In the genomic region with DNA sequence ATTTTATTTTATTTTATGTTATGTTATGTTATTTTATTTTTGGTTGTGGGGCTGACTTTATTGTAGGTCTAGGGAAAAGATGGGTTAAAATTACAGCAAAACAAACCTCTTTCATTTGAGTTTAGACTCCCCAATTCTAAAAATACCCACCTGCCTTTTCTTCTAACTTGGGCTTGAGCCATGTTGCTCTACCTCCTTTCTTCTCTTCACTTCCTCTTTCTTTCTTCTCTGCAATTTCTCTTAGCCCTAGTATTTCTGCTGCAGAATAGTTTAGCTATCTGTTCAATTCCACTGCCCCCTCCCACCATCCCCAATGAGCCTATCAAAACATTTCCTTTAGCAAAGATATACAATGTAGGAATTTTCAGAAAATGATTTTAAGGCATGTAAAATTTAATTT, we compare ENCODE assay signal across 32 cellular contexts.
"Had no signal": no experiment of that assay in that cellular context is flagged by ENCODE, and none has a peak within 500 bp of the region (broad histone marks: within the 10 kb centered on the region; RNA-seq: fewer than 3 reads in every experiment).

No MANE protein-coding gene starts in this region.

- DNase-seq: activated CD4-positive, alpha-beta memory T cell treated with anti-CD3 and anti-CD28 coated beads, Interleukin-2, amount 10 ng/mL, durations not matched to agents 7 days and 5 days; activated CD4-positive, alpha-beta T cell treated with anti-CD3 and anti-CD28 coated beads for 1 hour; activated CD4-positive, alpha-beta T cell treated with anti-CD3 and anti-CD28 coated beads for 4 hours; activated CD4-positive, alpha-beta T cell treated with anti-CD3 and anti-CD28 coated beads, Interleukin-2, amount 10 ng/mL, durations not matched to agents 7 days and 5 days; activated CD4-positive, alpha-beta T cell treated with anti-CD3 and anti-CD28 coated beads, Interleukin-2, amount 50 U/mL, for 4 hours; activated CD8-positive, alpha-beta memory T cell treated with anti-CD3 and anti-CD28 coated beads, Interleukin-2, amount 50 U/mL, for 48 hours; activated gamma-delta T cell; activated naive CD4-positive, alpha-beta T cell; activated naive CD4-positive, alpha-beta T cell treated with anti-CD3 and anti-CD28 coated beads, Interleukin-2, amount 10 ng/mL, durations not matched to agents 7 days and 5 days; activated naive CD8-positive, alpha-beta T cell treated with anti-CD3 and anti-CD28 coated beads, Interleukin-2, amount 10 ng/mL, durations not matched to agents 7 days and 5 days; activated T-cell treated with anti-CD3 and anti-CD28 coated beads for 4 hours; activated T-cell treated with anti-CD3 and anti-CD28 coated beads, Interleukin-2, amount 50 U/mL, for 24 hours; activated T-cell treated with anti-CD3 and anti-CD28 coated beads, Interleukin-2, amount 50 U/mL, for 72 hours; central memory CD4-positive, alpha-beta T cell; cerebellar nuclear complex; colonic mucosa; effector CD8-positive, alpha-beta T cell; esophagus squamous epithelium; foreskin melanocyte; heart right ventricle; T-helper 9 cell had no signal

- H3K27me3 ChIP-seq: ascending aorta, breast epithelium, cardiac muscle cell, colonic mucosa, esophagus squamous epithelium, gastroesophageal sphincter, heart right ventricle, hepatocyte had no signal

- H3K4me3 ChIP-seq: ascending aorta, breast epithelium, cardiac muscle cell, colonic mucosa, esophagus squamous epithelium, gastroesophageal sphincter, heart right ventricle, hepatocyte had no signal

- H3K27ac ChIP-seq: ascending aorta, breast epithelium, cardiac muscle cell, colonic mucosa, epithelial cell of prostate, esophagus squamous epithelium, gastroesophageal sphincter, heart right ventricle, hepatocyte, VCaP had no signal

- H3K4me1 ChIP-seq: ascending aorta, breast epithelium, colonic mucosa, esophagus squamous epithelium, gastroesophageal sphincter, heart right ventricle had no signal

- H3K4me2 ChIP-seq: hepatocyte had no signal

- FAIRE-seq: endometrium, endothelial cell of umbilical vein had no signal

- H2AFZ ChIP-seq: hepatocyte had no signal

- H3K79me2 ChIP-seq: hepatocyte had no signal

- ATAC-seq: activated naive CD4-positive, alpha-beta T cell treated with anti-CD3 and anti-CD28 coated beads, Interleukin-2, amount 50 U/mL, for 72 hours; activated T-cell treated with anti-CD3 and anti-CD28 coated beads, Interleukin-2, amount 50 U/mL, for 72 hours; gastroesophageal sphincter; heart right ventricle; WTC11 had no signal

- H3K9me3 ChIP-seq: ascending aorta, breast epithelium, colonic mucosa, esophagus squamous epithelium, gastroesophageal sphincter had no signal

- H3K36me3 ChIP-seq: ascending aorta, breast epithelium, cardiac muscle cell, colonic mucosa, esophagus squamous epithelium, gastroesophageal sphincter, heart right ventricle had no signal
